In genomic region chr16:75481475-75481874, GRCh38 we compare ENCODE assay signal across 1 cellular context.
TF ChIP-seq lines count a peak whose summit lies in the region.

No MANE protein-coding gene starts in this region.

TF ChIP-seq in HepG2, 621 proteins besides CTCF, POLR2A, EP300 and RAD21:
- peak; percentile 95 for TF ChIP-seq ZNF121 (CRISPR knock-in tag; IDR thresholded peaks at IDR 0.05)
- TF ChIP-seq TEAD3 (CRISPR knock-in tag; optimal IDR thresholded peaks at IDR 0.05; ENCODE audit: borderline replicate concordance): no peak
- TF ChIP-seq ZFY (CRISPR knock-in tag; IDR thresholded peaks at IDR 0.05): no peak
- no peak for TF ChIP-seq NR2F6 (IDR thresholded peaks at IDR 0.05)
- no peak for TF ChIP-seq NR2F6 (CRISPR knock-in tag; IDR thresholded peaks at IDR 0.05)
- TF ChIP-seq PTBP1 (IDR thresholded peaks at IDR 0.05; ENCODE audit: low read depth, low read length, poor library complexity, severe bottlenecking): no peak
- TF ChIP-seq SYNCRIP (IDR thresholded peaks at IDR 0.05; ENCODE audit: insufficient read depth, low read depth, low read length): no peak
- TF ChIP-seq ONECUT2 (CRISPR knock-in tag; IDR thresholded peaks at IDR 0.05): no peak
- TF ChIP-seq STAG1 (CRISPR knock-in tag; IDR thresholded peaks at IDR 0.05): peak; percentile 39
- TF ChIP-seq ZNF276 (CRISPR knock-in tag; IDR thresholded peaks at IDR 0.05; ENCODE audit: low read depth): no peak
- TF ChIP-seq KDM1A (CRISPR knock-in tag; IDR thresholded peaks at IDR 0.05): 0 out of 2 replicates have a peak, but pooled peaks have one; percentile 30
- TF ChIP-seq HNF4G (IDR thresholded peaks at IDR 0.05; ENCODE audit: borderline replicate concordance, low read depth, low read length): no peak
- TF ChIP-seq HNF4G (CRISPR knock-in tag; IDR thresholded peaks at IDR 0.05; ENCODE audit: borderline replicate concordance, low read depth): no peak
- no peak for TF ChIP-seq TCF7 (IDR thresholded peaks at IDR 0.05; ENCODE audit: low read depth)
- TF ChIP-seq KDM5A (IDR thresholded peaks at IDR 0.05; ENCODE audit: borderline replicate concordance, low read length): no peak
TF ChIP-seq in HepG2: peak in this region for 3.
